In the genomic region with DNA sequence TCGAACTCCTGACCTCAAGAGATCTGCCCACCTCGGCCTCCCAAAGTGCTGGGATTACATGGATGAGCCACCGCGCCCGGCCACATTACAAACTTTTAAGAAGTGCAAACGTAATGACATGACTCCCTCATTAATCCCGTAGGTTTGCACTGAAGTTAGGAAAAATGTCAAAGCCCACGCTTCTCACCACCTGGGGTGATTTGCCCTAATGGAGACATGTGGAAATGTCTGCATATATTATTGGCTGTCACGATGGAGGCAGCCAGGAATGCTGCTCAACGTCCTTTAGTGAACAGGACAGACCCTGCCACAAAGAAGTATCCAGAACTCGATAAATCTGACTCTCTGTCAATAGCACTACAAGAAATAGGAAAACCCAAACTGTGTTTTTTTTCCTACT, we compare ENCODE assay signal across 11 cellular contexts. TPM values are rescaled to one million over a fixed set of nuclear protein-coding genes. Genes with fewer than 3 reads are reported as not detected.
"Had no signal": no experiment of that assay in that cellular context is flagged by ENCODE, and none has a peak within 500 bp of the region (broad histone marks: within the 10 kb centered on the region; RNA-seq: fewer than 3 reads in every experiment).

No MANE protein-coding gene starts in this region.

- H2AFZ ChIP-seq: GM23248, GM23338 had no signal

- H3K9ac ChIP-seq: GM23248 had no signal

- H3K4me2 ChIP-seq: GM23338 had no signal

- ATAC-seq: GM23338, HCT116 had no signal

- H3K4me3 Mint-ChIP-seq: GM23338, H9, HFFc6 had no signal

- H3K27ac Mint-ChIP-seq: GM23338, H9, HFFc6 had no signal

- H3K36me3 ChIP-seq: HAP-1 had no signal

- H3K9me3 ChIP-seq: HAP-1 had no signal

- DNase-seq: GM23248, GOT3, H7, H9, HCEC 1CT, HFFc6 had no signal

- H3K4me3 ChIP-seq: GM23248, GM23338, HAP-1 had no signal

- H3K27ac ChIP-seq: GM23248 had no signal

- H3K4me1 Mint-ChIP-seq: GM23338, H9 had no signal

- H3K4me1 ChIP-seq: HAP-1 had no signal

RNA-seq across cellular contexts. Expression of gene NLRP9, which starts 21.0 kb away (rescaled TPM):
- total RNA-seq: GM23248, GM23338, H1, H4, H7, H9, HFFc6 had no signal
- polyA plus RNA-seq: GM23248, GM23338, H1 had no signal

RNA-seq across cellular contexts. Expression of gene RFPL4A, which starts 41.6 kb away (rescaled TPM):
- total RNA-seq: GM23248, GM23338, H1, H7, H9, HFFc6 had no signal
- polyA plus RNA-seq: GM23248, GM23338, H1 had no signal

RNA-seq across cellular contexts. Expression of gene RFPL4AL1, which starts 51.7 kb away (rescaled TPM):
- total RNA-seq: GM23248, GM23338, H1, H7, H9 had no signal
- polyA plus RNA-seq: GM23248, GM23338, H1 had no signal
